Comparison of ENCODE assay signal across 1 cellular context in the genomic region with DNA sequence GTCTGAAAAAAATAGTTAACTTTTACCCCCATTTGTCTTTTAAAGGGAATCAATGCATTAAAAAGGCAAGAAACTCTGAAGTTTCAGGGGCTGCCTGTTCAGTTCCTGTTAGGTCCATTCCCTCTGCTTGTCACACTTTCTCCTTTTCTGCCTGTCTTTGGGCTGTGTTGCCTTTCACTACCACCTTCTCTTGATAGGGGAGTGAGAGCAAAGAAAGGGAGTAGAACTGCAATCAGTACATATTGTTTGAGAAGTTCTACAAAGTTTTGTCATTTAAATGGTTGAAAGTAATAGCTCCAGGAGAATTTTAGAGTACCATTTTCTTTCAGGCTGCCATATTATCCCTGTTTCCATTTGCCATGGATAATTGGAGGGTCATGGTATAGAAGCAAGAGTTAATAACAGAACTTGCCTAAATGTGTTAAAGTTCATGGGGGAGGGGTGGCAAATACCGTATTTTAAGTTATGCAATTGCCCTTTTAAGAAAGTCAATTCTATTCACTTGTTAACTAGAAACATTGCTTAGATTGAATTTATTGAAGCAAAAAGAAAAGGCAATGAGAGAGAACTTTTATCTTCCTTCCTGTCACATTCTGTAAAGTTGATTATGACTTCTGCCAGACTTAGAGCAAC.
TF ChIP-seq lines count a peak whose summit lies in the region.

No MANE protein-coding gene starts in this region.

TF ChIP-seq in H1, 55 proteins besides CTCF, POLR2A, EP300 and RAD21:
- no peak for TF ChIP-seq FOSL1 (IDR thresholded peaks at IDR 0.05; ENCODE audit: insufficient read depth, low read depth, low read length)
- TF ChIP-seq SP1 (IDR thresholded peaks at IDR 0.05; ENCODE audit: low read depth, low read length): no peak
- TF ChIP-seq HDAC2 (IDR thresholded peaks at IDR 0.05; ENCODE audit: borderline replicate concordance in 1 of 2, low read depth in 2 of 2, low read length in 2 of 2): no peak
- no peak for TF ChIP-seq SIN3A (conservative IDR thresholded peaks at IDR 0.05 in 1 of 2, IDR thresholded peaks at IDR 0.05 in 1 of 2; ENCODE audit: low read depth in 1 of 2, low read length in 2 of 2)
- no peak for TF ChIP-seq NANOG (IDR thresholded peaks at IDR 0.05; ENCODE audit: insufficient read depth, low read depth, low read length, poor library complexity, severe bottlenecking)
- no peak for TF ChIP-seq POLR2AphosphoS5 (IDR thresholded peaks at IDR 0.05; ENCODE audit: low read depth, low read length)
- no peak for TF ChIP-seq KDM5A (IDR thresholded peaks at IDR 0.05; ENCODE audit: low read length)
- no peak for TF ChIP-seq BRCA1 (IDR thresholded peaks at IDR 0.05; ENCODE audit: low read depth, low read length)
- TF ChIP-seq, protein P1, sequence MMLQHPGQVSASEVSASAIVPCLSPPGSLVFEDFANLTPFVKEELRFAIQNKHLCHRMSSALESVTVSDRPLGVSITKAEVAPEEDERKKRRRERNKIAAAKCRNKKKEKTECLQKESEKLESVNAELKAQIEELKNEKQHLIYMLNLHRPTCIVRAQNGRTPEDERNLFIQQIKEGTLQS (IDR thresholded peaks at IDR 0.05; ENCODE audit: insufficient read depth, low read depth, low read length): no peak
- TF ChIP-seq TCF12 (IDR thresholded peaks at IDR 0.05; ENCODE audit: low read depth, low read length): no peak
- TF ChIP-seq TAF1 (IDR thresholded peaks at IDR 0.05; ENCODE audit: low read depth, low read length): no peak
- no peak for TF ChIP-seq CEBPB (IDR thresholded peaks at IDR 0.05; ENCODE audit: low read depth, low read length)
- TF ChIP-seq, protein P2, sequence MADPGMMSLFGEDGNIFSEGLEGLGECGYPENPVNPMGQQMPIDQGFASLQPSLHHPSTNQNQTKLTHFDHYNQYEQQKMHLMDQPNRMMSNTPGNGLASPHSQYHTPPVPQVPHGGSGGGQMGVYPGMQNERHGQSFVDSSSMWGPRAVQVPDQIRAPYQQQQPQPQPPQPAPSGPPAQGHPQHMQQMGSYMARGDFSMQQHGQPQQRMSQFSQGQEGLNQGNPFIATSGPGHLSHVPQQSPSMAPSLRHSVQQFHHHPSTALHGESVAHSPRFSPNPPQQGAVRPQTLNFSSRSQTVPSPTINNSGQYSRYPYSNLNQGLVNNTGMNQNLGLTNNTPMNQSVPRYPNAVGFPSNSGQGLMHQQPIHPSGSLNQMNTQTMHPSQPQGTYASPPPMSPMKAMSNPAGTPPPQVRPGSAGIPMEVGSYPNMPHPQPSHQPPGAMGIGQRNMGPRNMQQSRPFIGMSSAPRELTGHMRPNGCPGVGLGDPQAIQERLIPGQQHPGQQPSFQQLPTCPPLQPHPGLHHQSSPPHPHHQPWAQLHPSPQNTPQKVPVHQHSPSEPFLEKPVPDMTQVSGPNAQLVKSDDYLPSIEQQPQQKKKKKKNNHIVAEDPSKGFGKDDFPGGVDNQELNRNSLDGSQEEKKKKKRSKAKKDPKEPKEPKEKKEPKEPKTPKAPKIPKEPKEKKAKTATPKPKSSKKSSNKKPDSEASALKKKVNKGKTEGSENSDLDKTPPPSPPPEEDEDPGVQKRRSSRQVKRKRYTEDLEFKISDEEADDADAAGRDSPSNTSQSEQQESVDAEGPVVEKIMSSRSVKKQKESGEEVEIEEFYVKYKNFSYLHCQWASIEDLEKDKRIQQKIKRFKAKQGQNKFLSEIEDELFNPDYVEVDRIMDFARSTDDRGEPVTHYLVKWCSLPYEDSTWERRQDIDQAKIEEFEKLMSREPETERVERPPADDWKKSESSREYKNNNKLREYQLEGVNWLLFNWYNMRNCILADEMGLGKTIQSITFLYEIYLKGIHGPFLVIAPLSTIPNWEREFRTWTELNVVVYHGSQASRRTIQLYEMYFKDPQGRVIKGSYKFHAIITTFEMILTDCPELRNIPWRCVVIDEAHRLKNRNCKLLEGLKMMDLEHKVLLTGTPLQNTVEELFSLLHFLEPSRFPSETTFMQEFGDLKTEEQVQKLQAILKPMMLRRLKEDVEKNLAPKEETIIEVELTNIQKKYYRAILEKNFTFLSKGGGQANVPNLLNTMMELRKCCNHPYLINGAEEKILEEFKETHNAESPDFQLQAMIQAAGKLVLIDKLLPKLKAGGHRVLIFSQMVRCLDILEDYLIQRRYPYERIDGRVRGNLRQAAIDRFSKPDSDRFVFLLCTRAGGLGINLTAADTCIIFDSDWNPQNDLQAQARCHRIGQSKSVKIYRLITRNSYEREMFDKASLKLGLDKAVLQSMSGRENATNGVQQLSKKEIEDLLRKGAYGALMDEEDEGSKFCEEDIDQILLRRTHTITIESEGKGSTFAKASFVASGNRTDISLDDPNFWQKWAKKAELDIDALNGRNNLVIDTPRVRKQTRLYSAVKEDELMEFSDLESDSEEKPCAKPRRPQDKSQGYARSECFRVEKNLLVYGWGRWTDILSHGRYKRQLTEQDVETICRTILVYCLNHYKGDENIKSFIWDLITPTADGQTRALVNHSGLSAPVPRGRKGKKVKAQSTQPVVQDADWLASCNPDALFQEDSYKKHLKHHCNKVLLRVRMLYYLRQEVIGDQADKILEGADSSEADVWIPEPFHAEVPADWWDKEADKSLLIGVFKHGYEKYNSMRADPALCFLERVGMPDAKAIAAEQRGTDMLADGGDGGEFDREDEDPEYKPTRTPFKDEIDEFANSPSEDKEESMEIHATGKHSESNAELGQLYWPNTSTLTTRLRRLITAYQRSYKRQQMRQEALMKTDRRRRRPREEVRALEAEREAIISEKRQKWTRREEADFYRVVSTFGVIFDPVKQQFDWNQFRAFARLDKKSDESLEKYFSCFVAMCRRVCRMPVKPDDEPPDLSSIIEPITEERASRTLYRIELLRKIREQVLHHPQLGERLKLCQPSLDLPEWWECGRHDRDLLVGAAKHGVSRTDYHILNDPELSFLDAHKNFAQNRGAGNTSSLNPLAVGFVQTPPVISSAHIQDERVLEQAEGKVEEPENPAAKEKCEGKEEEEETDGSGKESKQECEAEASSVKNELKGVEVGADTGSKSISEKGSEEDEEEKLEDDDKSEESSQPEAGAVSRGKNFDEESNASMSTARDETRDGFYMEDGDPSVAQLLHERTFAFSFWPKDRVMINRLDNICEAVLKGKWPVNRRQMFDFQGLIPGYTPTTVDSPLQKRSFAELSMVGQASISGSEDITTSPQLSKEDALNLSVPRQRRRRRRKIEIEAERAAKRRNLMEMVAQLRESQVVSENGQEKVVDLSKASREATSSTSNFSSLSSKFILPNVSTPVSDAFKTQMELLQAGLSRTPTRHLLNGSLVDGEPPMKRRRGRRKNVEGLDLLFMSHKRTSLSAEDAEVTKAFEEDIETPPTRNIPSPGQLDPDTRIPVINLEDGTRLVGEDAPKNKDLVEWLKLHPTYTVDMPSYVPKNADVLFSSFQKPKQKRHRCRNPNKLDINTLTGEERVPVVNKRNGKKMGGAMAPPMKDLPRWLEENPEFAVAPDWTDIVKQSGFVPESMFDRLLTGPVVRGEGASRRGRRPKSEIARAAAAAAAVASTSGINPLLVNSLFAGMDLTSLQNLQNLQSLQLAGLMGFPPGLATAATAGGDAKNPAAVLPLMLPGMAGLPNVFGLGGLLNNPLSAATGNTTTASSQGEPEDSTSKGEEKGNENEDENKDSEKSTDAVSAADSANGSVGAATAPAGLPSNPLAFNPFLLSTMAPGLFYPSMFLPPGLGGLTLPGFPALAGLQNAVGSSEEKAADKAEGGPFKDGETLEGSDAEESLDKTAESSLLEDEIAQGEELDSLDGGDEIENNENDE (IDR thresholded peaks at IDR 0.05; ENCODE audit: insufficient replicate concordance, low read length): no peak
- TF ChIP-seq ASH2L (IDR thresholded peaks at IDR 0.05; ENCODE audit: low read length): no peak
- no peak for TF ChIP-seq CBX8 (IDR thresholded peaks at IDR 0.05; ENCODE audit: borderline replicate concordance, low read depth, low read length)
- TF ChIP-seq BCL11A (IDR thresholded peaks at IDR 0.05; ENCODE audit: low read depth in 2 of 2, low read length in 2 of 2): no peak
- TF ChIP-seq, protein P3, sequence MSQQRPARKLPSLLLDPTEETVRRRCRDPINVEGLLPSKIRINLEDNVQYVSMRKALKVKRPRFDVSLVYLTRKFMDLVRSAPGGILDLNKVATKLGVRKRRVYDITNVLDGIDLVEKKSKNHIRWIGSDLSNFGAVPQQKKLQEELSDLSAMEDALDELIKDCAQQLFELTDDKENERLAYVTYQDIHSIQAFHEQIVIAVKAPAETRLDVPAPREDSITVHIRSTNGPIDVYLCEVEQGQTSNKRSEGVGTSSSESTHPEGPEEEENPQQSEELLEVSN (IDR thresholded peaks at IDR 0.05): no peak
